In genomic region chr17:7931709-7932482, GRCh38 we compare ENCODE assay signal across 8 cellular contexts. TPM values are rescaled to one million over a fixed set of nuclear protein-coding genes. Genes with fewer than 3 reads are reported as not detected.
DNase-seq lines count a peak whose midpoint lies in the region; ATAC-seq and TF ChIP-seq lines count a peak whose summit lies in the region.

TSS of gene CNTROB (plus strand) at chr17:7932206. CDS start at chr17:7933080, 874 bp downstream.
A gene with protein sequence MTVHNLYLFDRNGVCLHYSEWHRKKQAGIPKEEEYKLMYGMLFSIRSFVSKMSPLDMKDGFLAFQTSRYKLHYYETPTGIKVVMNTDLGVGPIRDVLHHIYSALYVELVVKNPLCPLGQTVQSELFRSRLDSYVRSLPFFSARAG (minus strand): TSS chr17:7931946. CDS start chr17:7931829, 117 bp downstream.

- H3K9me3 Mint-ChIP-seq in activated B cell treated with CpG ODN at 0.5 μM for 24 hours (no peaks in the 10 kb centered on the region), immature natural killer cell (no peaks in the 10 kb centered on the region)

- H3K9me3 ChIP-seq in spleen, result no peaks in the 10 kb centered on the region

- TF ChIP-seq POLR2A in GM18951 (IDR thresholded peaks at IDR 0.05; ENCODE audit: extremely low read depth, insufficient read depth, insufficient read length) (peak; percentile 74), spleen (IDR thresholded peaks at IDR 0.05) (peak in 2 of 3 donors; percentile 34 to 76)

- CTCF ChIA-PET in activated B cell treated with CpG ODN at 0.5 μM for 24 hours (lab: Charles Lee), result interaction anchor here (0.9 to 3.8 kb wide), 7 partner anchors 16 to 245 kb away, joined by 3 to 29 read pairs (median 5); partner anchors contain the start of genes RNF227 and TP53

- TF ChIP-seq CTCF in activated B cell treated with CpG ODN at 0.5 μM for 24 hours (IDR thresholded peaks at IDR 0.05), result no peak
- TF ChIP-seq CTCF in spleen (IDR thresholded peaks at IDR 0.05 in 8 of 11, conservative IDR thresholded peaks at IDR 0.05 in 3 of 11), result peak in 2 of 11 experiments; percentile 18 to 32

- peak within 1 kb of the TSS; percentile 67 to 93 (median 78) for H3K4me3 ChIP-seq in spleen

- 0 to 1% (median 0%) methylated on average over 34 to 55 of the region's 55 CpGs for WGBS in spleen, 5 donors

- H3K4me1 Mint-ChIP-seq in activated B cell treated with CpG ODN at 0.5 μM for 24 hours (peaks cover 48% of the 10 kb centered on the region), immature natural killer cell (peaks cover 41 to 50% of the 10 kb centered on the region in 2 donors)

- H3K27me3 Mint-ChIP-seq in activated B cell treated with CpG ODN at 0.5 μM for 24 hours (no peaks in the 10 kb centered on the region), immature natural killer cell (ENCODE audit: low read depth in 3 of 3) (peaks cover 2 to 8% (median 5%) of the 10 kb centered on the region in 3 donors)

- H3K27me3 ChIP-seq in spleen (replicated peaks in 1 of 7), result no peaks in the 10 kb centered on the region

- ATAC-seq in HG03196 (IDR thresholded peaks at IDR 0.05; ENCODE audit: unreplicated experiment) (peak; percentile 84), activated B cell treated with CpG ODN at 0.5 μM for 24 hours (ENCODE audit: low read depth) (peak; percentile 96)

- in situ Hi-C loops in GM18951 (cut with MboI; ENCODE audit: low sequenced_read_pairs, unreplicated experiment), result no loop called here

- DNase-seq in AG08395 (ENCODE audit: low spot score) (peak; percentile 100), NCI-H345 (lab: John Stamatoyannopoulos, UW) (peak; percentile 98), activated B cell treated with CpG ODN at 0.5 μM for 24 hours (peak; percentile 99), caudate nucleus (lab: John Stamatoyannopoulos, UW) (peak; percentile 84 to 100 (median 99)), immature natural killer cell (peak; percentile 100), spleen (peak; percentile 100)

- H3K36me3 ChIP-seq in spleen, result peaks cover 0 to 68% (median 15%) of the 10 kb centered on the region in 6 donors

- peaks cover 11 to 55% (median 36%) of the 10 kb centered on the region in 6 donors for H3K4me1 ChIP-seq in spleen

- H3K27ac Mint-ChIP-seq in activated B cell treated with CpG ODN at 0.5 μM for 24 hours (peak within 1 kb of the TSS; percentile 92), immature natural killer cell (peak within 1 kb of the TSS; percentile 96 to 98 (median 97))

- H3K36me3 Mint-ChIP-seq in activated B cell treated with CpG ODN at 0.5 μM for 24 hours (ENCODE audit: low read depth), result peaks cover 39% of the 10 kb centered on the region
- peaks cover 3 to 15% (median 11%) of the 10 kb centered on the region in 3 donors for H3K36me3 Mint-ChIP-seq in immature natural killer cell

- peak within 1 kb of the TSS; percentile 97 for H3K4me3 Mint-ChIP-seq in activated B cell treated with CpG ODN at 0.5 μM for 24 hours
- H3K4me3 Mint-ChIP-seq in immature natural killer cell, result peak within 1 kb of the TSS; percentile 95 to 97 (median 95)

- H3K27ac ChIP-seq in caudate nucleus (ENCODE audit: low read depth, low read length) (peak within 1 kb of the TSS; percentile 77), spleen (peak within 1 kb of the TSS; percentile 70 to 96 (median 90))

- POLR2A ChIA-PET in activated B cell treated with CpG ODN at 0.5 μM for 24 hours (lab: Charles Lee), result interaction anchor here (0.6 to 3.9 kb wide), 22 partner anchors 9 to 508 kb away, joined by 3 to 58 read pairs (median 6); partner anchors contain the start of genes CTC1, CYB5D1, KDM6B and NAA38

- intact Hi-C loops in activated B cell treated with CpG ODN at 0.5 μM for 24 hours (cut with micrococcal nuclease), result loop anchor here (1.0 to 5.0 kb wide), 10 partner anchors 10 to 451 kb away; partner anchors contain the start of genes NAA38, RANGRF, RPL26 and SAT2
- intact Hi-C loops in spleen (cut with DNase I; ENCODE audit: low total_unique reads), result no loop called here

RNA-seq across cellular contexts. Expression of gene CNTROB, which starts in this region (rescaled TPM):
- total RNA-seq in activated B cell treated with CpG ODN at 0.5 μM for 24 hours, result 23.0 and 24.6 TPM in 2 replicates
- polyA plus RNA-seq in immature natural killer cell, result 10 to 100 TPM in 1 of 3 donors, 1 to 10 TPM in 2; 1.8 to 14.4 (median 8.3) TPM
- 10 to 100 TPM; 22.6 to 27.0 (median 25.2) TPM for total RNA-seq in spleen
- 10 to 100 TPM; 19.6 to 27.1 (median 24.2) TPM for polyA plus RNA-seq in spleen

RNA-seq across cellular contexts. Expression of the second gene that starts in this region (rescaled TPM):
- total RNA-seq in activated B cell treated with CpG ODN at 0.5 μM for 24 hours (129 and 167 TPM in 2 replicates), spleen (100 to 1,000 TPM in 3 of 7 donors, 10 to 100 TPM in 4; 71.1 to 120 (median 98.9) TPM)
- polyA plus RNA-seq in immature natural killer cell (100 to 1,000 TPM; 233 to 379 (median 288) TPM), spleen (100 to 1,000 TPM; 128 to 172 (median 135) TPM)

Comparison
In these comparisons a context has a peak if more than half of its experiments do, and no peak if none do; other contexts are left out.
1. Peak in every context shown above with its lines: DNase-seq, ATAC-seq, H3K4me3 ChIP-seq and H3K27ac ChIP-seq.